Comparison of ENCODE assay signal across 8 cellular contexts in genomic region chr16:69310479-69311114, GRCh38. TPM values are rescaled to one million over a fixed set of nuclear protein-coding genes. Genes with fewer than 3 reads are reported as not detected.
DNase-seq lines count a peak whose midpoint lies in the region; ATAC-seq, FAIRE-seq and TF ChIP-seq lines count a peak whose summit lies in the region.

No MANE protein-coding gene starts in this region.

- in situ Hi-C loops in GM13976 (cut with MboI; ENCODE audit: low sequenced_read_pairs, unreplicated experiment) = no loop called here

- no peak for DNase-seq in CD4-positive, CD25-positive, alpha-beta regulatory T cell
- no peak for DNase-seq in HFF-Myc (ENCODE audit: extremely low read depth, low read depth)
- DNase-seq in activated naive CD4-positive, alpha-beta T cell treated with anti-CD3 and anti-CD28 coated beads, Interleukin-2, amount 50 U/mL, for 72 hours (ENCODE audit: low spot score in 2 of 2) = peak in 1 of 2 donors; percentile 52
- DNase-seq in immature natural killer cell = no peak
- no peak for DNase-seq in thoracic aorta (ENCODE audit: low spot score)
- no peak for DNase-seq in HTR-8/SVneo (ENCODE audit: insufficient read length, low spot score)
- no peak for DNase-seq in NCI-H146 (lab: John Stamatoyannopoulos, UW)
- no peak for DNase-seq in GM13976 (ENCODE audit: low spot score)

- FAIRE-seq in HTR-8/SVneo (lab: Jason Lieb, UNC) = no peak

- H3K27ac ChIP-seq in CD4-positive, CD25-positive, alpha-beta regulatory T cell (ENCODE audit: insufficient read depth, low read length, poor library complexity, severe bottlenecking) = peak overlapping the region; percentile 77
- H3K27ac ChIP-seq in thoracic aorta = peak overlapping the region; percentile 81 to 82

- H3K27me3 Mint-ChIP-seq in CD4-positive, CD25-positive, alpha-beta regulatory T cell = no peaks in the 10 kb centered on the region
- peaks cover 1 to 4% (median 2%) of the 10 kb centered on the region in 3 donors for H3K27me3 Mint-ChIP-seq in immature natural killer cell (ENCODE audit: low read depth in 3 of 3)

- no peak for ATAC-seq in CD4-positive, CD25-positive, alpha-beta regulatory T cell (ENCODE audit: low read depth in 2 of 2)
- ATAC-seq in activated naive CD4-positive, alpha-beta T cell treated with anti-CD3 and anti-CD28 coated beads, Interleukin-2, amount 50 U/mL, for 72 hours = peak; percentile 4 to 23
- ATAC-seq in thoracic aorta (ENCODE audit: insufficient number of reproducible peaks, low FRiP score, low read depth) = no peak

- TF ChIP-seq CTCF in HFF-Myc (IDR thresholded peaks at IDR 0.05; ENCODE audit: low read depth, low read length, missing control alignments) (no peak), thoracic aorta (IDR thresholded peaks at IDR 0.05) (no peak), GM13976 (IDR thresholded peaks at IDR 0.05; ENCODE audit: borderline replicate concordance, control extremely low read depth, extremely low read depth, insufficient read depth, missing control alignments) (no peak)

- no peaks in the 10 kb centered on the region for H3K27me3 ChIP-seq in CD4-positive, CD25-positive, alpha-beta regulatory T cell (ENCODE audit: control insufficient read depth, insufficient read depth, low read length)
- no peaks in the 10 kb centered on the region for H3K27me3 ChIP-seq in thoracic aorta (replicated peaks; ENCODE audit: insufficient read depth)

- H3K4me3 ChIP-seq in CD4-positive, CD25-positive, alpha-beta regulatory T cell (ENCODE audit: low read depth, low read length) = peak overlapping the region; percentile 96
- H3K4me3 ChIP-seq in HFF-Myc (replicated peaks; ENCODE audit: low read depth, low read length) = 0 out of 2 replicates have a peak overlapping the region, but pooled peaks have one; percentile 25
- peak overlapping the region; percentile 95 for H3K4me3 ChIP-seq in thoracic aorta

- H3K4me3 Mint-ChIP-seq in CD4-positive, CD25-positive, alpha-beta regulatory T cell = peak overlapping the region; percentile 84 to 94 (median 90)
- peak overlapping the region; percentile 85 to 90 (median 87) for H3K4me3 Mint-ChIP-seq in immature natural killer cell

- peaks cover 8 to 40% (median 22%) of the 10 kb centered on the region in 4 donors for H3K4me1 Mint-ChIP-seq in CD4-positive, CD25-positive, alpha-beta regulatory T cell
- peaks cover 31 to 34% of the 10 kb centered on the region in 2 donors for H3K4me1 Mint-ChIP-seq in immature natural killer cell

- H3K36me3 Mint-ChIP-seq in CD4-positive, CD25-positive, alpha-beta regulatory T cell = peaks cover 3% of the 10 kb centered on the region
- H3K36me3 Mint-ChIP-seq in activated naive CD4-positive, alpha-beta T cell treated with anti-CD3 and anti-CD28 coated beads, Interleukin-2, amount 50 U/mL, for 72 hours = peaks cover 7% of the 10 kb centered on the region in 2 donors
- peaks cover 3 to 4% (median 4%) of the 10 kb centered on the region in 3 donors for H3K36me3 Mint-ChIP-seq in immature natural killer cell

- peaks cover 0 to 2% (median 0%) of the 10 kb centered on the region in 7 donors for H3K9me3 Mint-ChIP-seq in CD4-positive, CD25-positive, alpha-beta regulatory T cell
- no peaks in the 10 kb centered on the region for H3K9me3 Mint-ChIP-seq in activated naive CD4-positive, alpha-beta T cell treated with anti-CD3 and anti-CD28 coated beads, Interleukin-2, amount 50 U/mL, for 72 hours
- H3K9me3 Mint-ChIP-seq in immature natural killer cell = no peaks in the 10 kb centered on the region

- H3K36me3 ChIP-seq in CD4-positive, CD25-positive, alpha-beta regulatory T cell (ENCODE audit: control insufficient read depth, insufficient read depth, low read length) = peaks cover 17% of the 10 kb centered on the region
- no peaks in the 10 kb centered on the region for H3K36me3 ChIP-seq in thoracic aorta

- H3K9me3 ChIP-seq in CD4-positive, CD25-positive, alpha-beta regulatory T cell (ENCODE audit: control insufficient read depth in 2 of 2, low read length in 2 of 2) = no peaks in the 10 kb centered on the region
- no peaks in the 10 kb centered on the region for H3K9me3 ChIP-seq in thoracic aorta

- H3K27ac Mint-ChIP-seq in CD4-positive, CD25-positive, alpha-beta regulatory T cell = peak overlapping the region; percentile 92 to 93 (median 93)
- H3K27ac Mint-ChIP-seq in activated naive CD4-positive, alpha-beta T cell treated with anti-CD3 and anti-CD28 coated beads, Interleukin-2, amount 50 U/mL, for 72 hours = peak overlapping the region; percentile 84 to 85
- H3K27ac Mint-ChIP-seq in immature natural killer cell = peak overlapping the region; percentile 89 to 96 (median 92)

- peaks cover 23% of the 10 kb centered on the region for H3K4me1 ChIP-seq in CD4-positive, CD25-positive, alpha-beta regulatory T cell (ENCODE audit: control insufficient read depth, insufficient read depth, low read length, poor library complexity, severe bottlenecking)
- H3K4me1 ChIP-seq in thoracic aorta (ENCODE audit: control insufficient read depth in 1 of 2, low read depth in 2 of 2) = peaks cover 17 to 19% of the 10 kb centered on the region in 2 donors

RNA-seq across cellular contexts. Expression of gene VPS4A, which starts 0.6 kb away (rescaled TPM):
- 48.0 TPM for total RNA-seq in CD4-positive, CD25-positive, alpha-beta regulatory T cell
- polyA plus RNA-seq in CD4-positive, CD25-positive, alpha-beta regulatory T cell = 10 to 100 TPM; 26.8 to 35.2 (median 34.4) TPM
- 10 to 100 TPM; 23.1 to 29.1 TPM for total RNA-seq in activated naive CD4-positive, alpha-beta T cell treated with anti-CD3 and anti-CD28 coated beads, Interleukin-2, amount 50 U/mL, for 72 hours
- 10 to 100 TPM; 26.5 to 52.0 (median 30.9) TPM for polyA plus RNA-seq in immature natural killer cell
- 10 to 100 TPM; 26.3 to 38.5 TPM for total RNA-seq in thoracic aorta

RNA-seq across cellular contexts. Expression of gene PDF, which starts 19.8 kb away (rescaled TPM):
- 4.9 TPM for total RNA-seq in CD4-positive, CD25-positive, alpha-beta regulatory T cell
- 10 to 100 TPM in 2 of 4 donors, 1 to 10 TPM in 2; 8.7 to 15.7 (median 10.0) TPM for polyA plus RNA-seq in CD4-positive, CD25-positive, alpha-beta regulatory T cell
- 10 to 100 TPM in 1 of 2 donors, 1 to 10 TPM in 1; 7.3 to 17.4 TPM for total RNA-seq in activated naive CD4-positive, alpha-beta T cell treated with anti-CD3 and anti-CD28 coated beads, Interleukin-2, amount 50 U/mL, for 72 hours
- 1 to 10 TPM; 6.3 to 10.0 (median 6.3) TPM for polyA plus RNA-seq in immature natural killer cell
- 10 to 100 TPM; 24.3 to 25.6 TPM for total RNA-seq in thoracic aorta

RNA-seq across cellular contexts. Expression of gene COG8, which starts 28.8 kb away (rescaled TPM):
- 23.2 TPM for total RNA-seq in CD4-positive, CD25-positive, alpha-beta regulatory T cell
- polyA plus RNA-seq in CD4-positive, CD25-positive, alpha-beta regulatory T cell = 10 to 100 TPM; 34.0 to 39.0 (median 36.8) TPM
- total RNA-seq in activated naive CD4-positive, alpha-beta T cell treated with anti-CD3 and anti-CD28 coated beads, Interleukin-2, amount 50 U/mL, for 72 hours = 10 to 100 TPM; 26.9 to 28.2 TPM
- 10 to 100 TPM; 36.6 to 52.0 (median 44.4) TPM for polyA plus RNA-seq in immature natural killer cell
- total RNA-seq in thoracic aorta = 10 to 100 TPM; 39.4 to 51.0 TPM

RNA-seq across cellular contexts. Expression of gene NIP7, which starts 29.0 kb away (rescaled TPM):
- 31.4 TPM for total RNA-seq in CD4-positive, CD25-positive, alpha-beta regulatory T cell
- 10 to 100 TPM; 22.2 to 30.6 (median 23.7) TPM for polyA plus RNA-seq in CD4-positive, CD25-positive, alpha-beta regulatory T cell
- total RNA-seq in activated naive CD4-positive, alpha-beta T cell treated with anti-CD3 and anti-CD28 coated beads, Interleukin-2, amount 50 U/mL, for 72 hours = 10 to 100 TPM; 35.8 to 44.7 TPM
- 10 to 100 TPM; 13.0 to 24.9 (median 23.2) TPM for polyA plus RNA-seq in immature natural killer cell
- 10 to 100 TPM; 11.0 to 33.4 TPM for total RNA-seq in thoracic aorta

RNA-seq across cellular contexts. Expression of gene TMED6, which starts 41.0 kb away (rescaled TPM):
- 1.8 TPM for total RNA-seq in CD4-positive, CD25-positive, alpha-beta regulatory T cell
- under 1 TPM in 2 of 4 donors, not detected in 2; 0.20 to 0.26 TPM for polyA plus RNA-seq in CD4-positive, CD25-positive, alpha-beta regulatory T cell
- 1 to 10 TPM in 1 of 2 donors, under 1 TPM in 1; 0.39 to 1.8 TPM for total RNA-seq in activated naive CD4-positive, alpha-beta T cell treated with anti-CD3 and anti-CD28 coated beads, Interleukin-2, amount 50 U/mL, for 72 hours
- not detected for polyA plus RNA-seq in immature natural killer cell
- 1 to 10 TPM in 1 of 2 donors, not detected in 1; 1.5 TPM for total RNA-seq in thoracic aorta

Comparison
In these comparisons a context has a peak if more than half of its experiments do, and no peak if none do; other contexts are left out.
1. ATAC-seq: peak in activated naive CD4-positive, alpha-beta T cell treated with anti-CD3 and anti-CD28 coated beads, Interleukin-2, amount 50 U/mL, for 72 hours (2 of 2); none in CD4-positive, CD25-positive, alpha-beta regulatory T cell (0 of 2) and thoracic aorta (single experiment).
2. H3K4me3 ChIP-seq: peak in every context shown above with its lines; median percentile 96 in CD4-positive, CD25-positive, alpha-beta regulatory T cell; 95 in thoracic aorta; 25 in HFF-Myc.
3. Peak in every context shown above with its lines, with median percentiles within 50 percentile points of each other: H3K27ac Mint-ChIP-seq.